In genomic region chr7:149321978-149322541, GRCh38 we compare ENCODE assay signal across 1 cellular context.
TF ChIP-seq lines count a peak whose summit lies in the region.

No MANE protein-coding gene starts in this region.

TF ChIP-seq in IMR-90, 13 proteins besides CTCF, POLR2A, EP300 and RAD21 (continued from another document):
- TF ChIP-seq, protein P1, sequence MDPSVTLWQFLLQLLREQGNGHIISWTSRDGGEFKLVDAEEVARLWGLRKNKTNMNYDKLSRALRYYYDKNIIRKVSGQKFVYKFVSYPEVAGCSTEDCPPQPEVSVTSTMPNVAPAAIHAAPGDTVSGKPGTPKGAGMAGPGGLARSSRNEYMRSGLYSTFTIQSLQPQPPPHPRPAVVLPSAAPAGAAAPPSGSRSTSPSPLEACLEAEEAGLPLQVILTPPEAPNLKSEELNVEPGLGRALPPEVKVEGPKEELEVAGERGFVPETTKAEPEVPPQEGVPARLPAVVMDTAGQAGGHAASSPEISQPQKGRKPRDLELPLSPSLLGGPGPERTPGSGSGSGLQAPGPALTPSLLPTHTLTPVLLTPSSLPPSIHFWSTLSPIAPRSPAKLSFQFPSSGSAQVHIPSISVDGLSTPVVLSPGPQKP (IDR thresholded peaks at IDR 0.05; ENCODE audit: borderline replicate concordance, low read depth, low read length) = no peak
- TF ChIP-seq CHD1 (IDR thresholded peaks at IDR 0.05; ENCODE audit: low read depth, low read length) (no peak), MAFK (IDR thresholded peaks at IDR 0.05; ENCODE audit: low read depth, low read length) (no peak), SMC3 (IDR thresholded peaks at IDR 0.05; ENCODE audit: low read depth, low read length) (no peak), RFX5 (IDR thresholded peaks at IDR 0.05; ENCODE audit: low read depth, low read length) (no peak), FOS (IDR thresholded peaks at IDR 0.05; ENCODE audit: low read depth, low read length) (no peak)
